8 cellular contexts compared by ENCODE assay signal in genomic region chr1:94926365-94926914, GRCh38. TPM values are rescaled to one million over a fixed set of nuclear protein-coding genes. Genes with fewer than 3 reads are reported as not detected.
DNase-seq lines count a peak whose midpoint lies in the region; ATAC-seq, FAIRE-seq and TF ChIP-seq lines count a peak whose summit lies in the region.

No MANE protein-coding gene starts in this region.

- no peaks in the 10 kb centered on the region for H3K9me3 ChIP-seq in astrocyte (ENCODE audit: insufficient read depth, low read depth, low read length)

- H3K4me1 ChIP-seq in astrocyte (ENCODE audit: insufficient read depth, low read length) = peaks cover 45% of the 10 kb centered on the region

- H3K27me3 ChIP-seq in GM06990 (replicated peaks; ENCODE audit: control insufficient read depth, insufficient read depth, low read length) (no peaks in the 10 kb centered on the region; the same call in 1 of the 2 replicates), astrocyte (ENCODE audit: insufficient read depth, low read length) (no peaks in the 10 kb centered on the region)

- no peaks in the 10 kb centered on the region for H3K9me3 Mint-ChIP-seq in astrocyte (ENCODE audit: unreplicated experiment)

- peak overlapping the region; percentile 100 for H3K9ac ChIP-seq in astrocyte (ENCODE audit: low read length)

- H3K4me2 ChIP-seq in astrocyte (ENCODE audit: low read length) = peak overlapping the region; percentile 84

- H3K4me3 ChIP-seq in GM06990 (replicated peaks; ENCODE audit: low read depth, low read length) = peak overlapping the region; percentile 59
- H3K4me3 ChIP-seq in astrocyte (ENCODE audit: insufficient read depth, low read depth, low read length) = peak overlapping the region; percentile 100

- TF ChIP-seq CTCF in GM06990 (IDR thresholded peaks at IDR 0.05; ENCODE audit: insufficient read depth, low read length, poor library complexity, severe bottlenecking) (no peak), astrocyte (IDR thresholded peaks at IDR 0.05; ENCODE audit: insufficient read depth, low read depth, low read length) (no peak)

- H2AFZ ChIP-seq in astrocyte (ENCODE audit: low read depth, low read length) = peak overlapping the region; percentile 3

- H3K4me1 Mint-ChIP-seq in astrocyte (ENCODE audit: low read depth, unreplicated experiment) = peaks cover 38% of the 10 kb centered on the region

- peak overlapping the region; percentile 100 for H3K27ac ChIP-seq in astrocyte (ENCODE audit: low read depth, low read length)

- H3K36me3 ChIP-seq in GM06990 (ENCODE audit: control insufficient read depth, insufficient read depth, low read length) = no peaks in the 10 kb centered on the region
- H3K36me3 ChIP-seq in astrocyte (ENCODE audit: insufficient read depth, low read length) = peaks cover 3% of the 10 kb centered on the region

- ATAC-seq in HG02571 (IDR thresholded peaks at IDR 0.05; ENCODE audit: unreplicated experiment) = peak; percentile 24

- H3K79me2 ChIP-seq in astrocyte (ENCODE audit: insufficient read depth, low read length) = peaks cover 86% of the 10 kb centered on the region

- no peaks in the 10 kb centered on the region for H3K27me3 Mint-ChIP-seq in astrocyte (ENCODE audit: low read depth, unreplicated experiment)

- peak overlapping the region; percentile 95 for H3K4me3 Mint-ChIP-seq in astrocyte (ENCODE audit: unreplicated experiment)

- peaks cover 47% of the 10 kb centered on the region for H4K20me1 ChIP-seq in astrocyte (ENCODE audit: insufficient read depth, low read length)

- DNase-seq in 8988T (peak; percentile 52), GM06990 (ENCODE audit: extremely low read depth, insufficient read length) (peak; percentile 57), NCI-H226 (peak; percentile 28), astrocyte (ENCODE audit: low read depth) (no peak), hypothalamus (lab: John Stamatoyannopoulos, UW) (peak in 40 of 51 donors; percentile 29 to 84 (median 54)), putamen (ENCODE audit: low spot score) (peak; percentile 71)
- no peak for DNase-seq in NK-92 treated with Interleukin-12 subunit alpha and Interleukin-12 subunit beta, amount 100 ng/mL, for 24 hours (lab: John Stamatoyannopoulos, UW)

- H3K27ac Mint-ChIP-seq in astrocyte (ENCODE audit: unreplicated experiment) = no peak overlapping the region

- peaks cover 15% of the 10 kb centered on the region for H3K36me3 Mint-ChIP-seq in astrocyte (ENCODE audit: low read depth, unreplicated experiment)

- FAIRE-seq in astrocyte (lab: Jason Lieb, UNC) = no peak

RNA-seq across cellular contexts. Expression of gene CNN3, which starts 0.5 kb away (rescaled TPM):
- 515 and 538 TPM in 2 replicates for total RNA-seq in astrocyte

Comparison
In these comparisons a context has a peak if more than half of its experiments do, and no peak if none do; other contexts are left out.
1. DNase-seq: peak in 8988T (single experiment), GM06990 (single experiment), NCI-H226 (single experiment), hypothalamus (40 of 51) and putamen (single experiment); none in astrocyte (single experiment) and NK-92 treated with Interleukin-12 subunit alpha and Interleukin-12 subunit beta, amount 100 ng/mL, for 24 hours (single experiment).